ENCODE assay signal across 10 cellular contexts in the genomic region with DNA sequence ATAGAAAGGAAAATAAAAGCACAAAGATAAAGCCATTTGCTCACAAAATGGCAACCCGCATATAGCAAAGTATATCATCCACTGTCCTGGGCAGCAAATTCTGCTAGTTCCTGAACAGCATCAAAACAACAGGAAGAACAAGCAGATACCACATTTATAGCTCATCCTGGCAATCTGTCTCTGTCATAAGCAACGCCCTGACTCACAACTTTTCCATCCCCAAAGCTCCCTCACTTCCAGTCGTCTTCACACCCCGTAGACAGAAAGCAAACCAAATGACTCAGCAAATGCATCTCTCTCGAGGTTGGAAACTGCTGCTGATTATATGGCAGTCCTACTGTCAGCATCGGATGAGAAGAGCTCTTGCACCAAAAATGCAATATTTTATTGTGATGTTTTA.
DNase-seq lines count a peak whose midpoint lies in the region.
"Had no signal": no experiment of that assay in that cellular context is flagged by ENCODE, and none has a peak within 500 bp of the region (broad histone marks: within the 10 kb centered on the region; RNA-seq: fewer than 3 reads in every experiment).

No MANE protein-coding gene starts in this region.

- H2BK120ac ChIP-seq in mesendoderm (ENCODE audit: low read depth, low read length), result no peak overlapping the region

- H3K23ac ChIP-seq in mesendoderm (ENCODE audit: low read length), result no peak overlapping the region

- no peaks in the 10 kb centered on the region for H3K9me3 ChIP-seq in HUES6 (ENCODE audit: control insufficient read depth, insufficient read depth, low read depth, low read length)
- H3K9me3 ChIP-seq: upper lobe of left lung had no signal

- H2AK5ac ChIP-seq in mesendoderm (ENCODE audit: low read length), result no peak overlapping the region

- H3K9ac ChIP-seq in HUES6 (ENCODE audit: low read length) (peak overlapping the region; percentile 23), mesendoderm (ENCODE audit: low read length) (no peak overlapping the region)

- H4K5ac ChIP-seq in mesendoderm (ENCODE audit: low read length), result no peak overlapping the region

- H3K79me1 ChIP-seq in mesendoderm (ENCODE audit: low read length), result no peaks in the 10 kb centered on the region

- H2BK5ac ChIP-seq in mesendoderm (ENCODE audit: low read length), result no peak overlapping the region

- H3K27me3 ChIP-seq in HUES6 (ENCODE audit: control insufficient read depth, insufficient read depth, low read length) (no peaks in the 10 kb centered on the region), mesendoderm (ENCODE audit: insufficient read depth, low read length, poor library complexity) (no peaks in the 10 kb centered on the region)
- H3K27me3 ChIP-seq: upper lobe of left lung had no signal

- H3K79me2 ChIP-seq in mesendoderm (ENCODE audit: control insufficient read depth, insufficient read depth, low read length), result no peaks in the 10 kb centered on the region

- DNase-seq in Ammon's horn (ENCODE audit: low spot score) (peak; percentile 42), amniotic epithelial cell (ENCODE audit: low read depth) (peak; percentile 98), mesendoderm (peak; percentile 69), epidermal melanocyte (ENCODE audit: insufficient read length, low spot score) (no peak), SIG-M5 treated with dmso at 0.1 percent for 504 hours (lab: John Stamatoyannopoulos, UW; ENCODE audit: unreplicated experiment) (no peak), NCI-H526 treated with DMSO at 0.1 percent for 48 hours (lab: John Stamatoyannopoulos, UW) (no peak), HuH-7.5 (ENCODE audit: low spot score) (no peak)
- DNase-seq: cortex of kidney, upper lobe of left lung had no signal

- H3K4me1 ChIP-seq in HUES6 (ENCODE audit: control insufficient read depth, insufficient read depth, low read length), result peaks cover 4% of the 10 kb centered on the region; the same call in 1 of the 2 replicates
- no peaks in the 10 kb centered on the region for H3K4me1 ChIP-seq in mesendoderm (ENCODE audit: control insufficient read depth, low read depth, low read length)
- H3K4me1 ChIP-seq: upper lobe of left lung had no signal

- H3K36me3 ChIP-seq in HUES6 (ENCODE audit: control insufficient read depth, insufficient read depth, low read length), result no peaks in the 10 kb centered on the region
- H3K36me3 ChIP-seq in mesendoderm (ENCODE audit: control insufficient read depth, insufficient read depth, low read length), result no peaks in the 10 kb centered on the region
- H3K36me3 ChIP-seq: upper lobe of left lung had no signal

- no peak overlapping the region for H3K18ac ChIP-seq in mesendoderm (ENCODE audit: low read length)

- H3K27ac ChIP-seq in HUES6 (ENCODE audit: low read depth, low read length) (0 out of 2 replicates have a peak overlapping the region, but pooled peaks have one; percentile 11), mesendoderm (ENCODE audit: low read depth, low read length) (no peak overlapping the region)
- H3K27ac ChIP-seq: upper lobe of left lung had no signal

- no peak overlapping the region for H3K4me3 ChIP-seq in HUES6 (ENCODE audit: low read depth, low read length)
- no peak overlapping the region for H3K4me3 ChIP-seq in mesendoderm (ENCODE audit: low read length)
- H3K4me3 ChIP-seq: upper lobe of left lung had no signal

- H4K8ac ChIP-seq in mesendoderm (ENCODE audit: low read depth, low read length), result no peak overlapping the region

- H3K4me2 ChIP-seq in mesendoderm (ENCODE audit: low read length), result no peak overlapping the region

- WGBS in mesendoderm (ENCODE audit: extremely low coverage, insufficient coverage, low lambda C conversion rate), result no CpG with 5 or more reads among the region's 6 CpGs

- no peak overlapping the region for H3K4ac ChIP-seq in mesendoderm (ENCODE audit: low read depth, low read length)

- H2BK15ac ChIP-seq in mesendoderm (replicated peaks; ENCODE audit: low read depth), result no peak overlapping the region

- H3K56ac ChIP-seq in mesendoderm (ENCODE audit: low read length), result no peak overlapping the region

Comparison
In these comparisons a context has a peak if more than half of its experiments do, and no peak if none do; other contexts are left out.
1. DNase-seq: peak in Ammon's horn (single experiment), amniotic epithelial cell (single experiment) and mesendoderm (single experiment); none in epidermal melanocyte (single experiment), SIG-M5 treated with dmso at 0.1 percent for 504 hours (single experiment), NCI-H526 treated with DMSO at 0.1 percent for 48 hours (single experiment) and HuH-7.5 (single experiment).